ENCODE assay signal across 9 cellular contexts in genomic region chr20:31542201-31542842, GRCh38. TPM values are rescaled to one million over a fixed set of nuclear protein-coding genes. Genes with fewer than 3 reads are reported as not detected.
DNase-seq lines count a peak whose midpoint lies in the region; ATAC-seq, FAIRE-seq and TF ChIP-seq lines count a peak whose summit lies in the region.
"Had no signal": no experiment of that assay in that cellular context is flagged by ENCODE, and none has a peak within 500 bp of the region (broad histone marks: within the 10 kb centered on the region; RNA-seq: fewer than 3 reads in every experiment).

No MANE protein-coding gene starts in this region.

- H3K4me1 ChIP-seq in adipocyte (ENCODE audit: control insufficient read depth, insufficient read depth, low read length) (peaks cover 51% of the 10 kb centered on the region), neutrophil (ENCODE audit: control insufficient read depth in 1 of 2, insufficient read depth in 1 of 2, low read depth in 1 of 2, low read length in 1 of 2) (peaks cover 36 to 46% of the 10 kb centered on the region in 2 experiments)

- peak overlapping the region; percentile 46 for H3K9ac ChIP-seq in adipocyte (ENCODE audit: low read length)
- H3K9ac ChIP-seq: neural progenitor cell had no signal

- DNase-seq in CD1c-positive myeloid dendritic cell (ENCODE audit: extremely low spot score), result peak; percentile 80
- DNase-seq in HTR-8/SVneo (ENCODE audit: insufficient read length, low spot score), result peak; percentile 31
- DNase-seq in adipocyte (ENCODE audit: low read depth), result peak; percentile 40
- DNase-seq in NCI-H774 (lab: John Stamatoyannopoulos, UW), result no peak
- DNase-seq in NCI-H526 (lab: John Stamatoyannopoulos, UW), result no peak
- DNase-seq in left ventricle myocardium superior, result no peak
- DNase-seq in mucosa of gallbladder (ENCODE audit: low spot score), result no peak

- H3K36me3 ChIP-seq in adipocyte (ENCODE audit: control insufficient read depth, insufficient read depth, low read length, severe bottlenecking) (peaks cover 59% of the 10 kb centered on the region), neutrophil (peaks cover 53% of the 10 kb centered on the region)
- H3K36me3 ChIP-seq: neural progenitor cell had no signal

- H3K9me3 ChIP-seq in adipocyte (ENCODE audit: control insufficient read depth, low read length), result no peaks in the 10 kb centered on the region
- no peaks in the 10 kb centered on the region for H3K9me3 ChIP-seq in neutrophil

- H3K4me3 ChIP-seq in adipocyte (ENCODE audit: low read length), result no peak overlapping the region
- H3K4me3 ChIP-seq in neutrophil (ENCODE audit: low read depth in 1 of 2, low read length in 1 of 2), result no peak overlapping the region
- H3K4me3 ChIP-seq: neural progenitor cell had no signal

- no peak for ATAC-seq in left ventricle myocardium superior

- H3K27me3 ChIP-seq in adipocyte (replicated peaks; ENCODE audit: control insufficient read depth, insufficient read depth, low read length) (no peaks in the 10 kb centered on the region), neutrophil (no peaks in the 10 kb centered on the region)
- H3K27me3 ChIP-seq: neural progenitor cell had no signal

- no peak for TF ChIP-seq CTCF in neutrophil (IDR thresholded peaks at IDR 0.05)

- H3K27ac ChIP-seq in neutrophil, result peak overlapping the region; percentile 86
- H3K27ac ChIP-seq: neural progenitor cell had no signal

- no peak for FAIRE-seq in HTR-8/SVneo (lab: Jason Lieb, UNC)

- intact Hi-C loops in left ventricle myocardium superior (cut with micrococcal nuclease), result no loop called here

RNA-seq across cellular contexts. Expression of gene HM13, which starts 28.1 kb away (rescaled TPM):
- 39.2 TPM for total RNA-seq in left ventricle myocardium superior
- total RNA-seq in mucosa of gallbladder, result 204 TPM

Comparison
In these comparisons a context has a peak if more than half of its experiments do, and no peak if none do; other contexts are left out.
1. DNase-seq: peak in CD1c-positive myeloid dendritic cell (single experiment), HTR-8/SVneo (single experiment) and adipocyte (single experiment); none in NCI-H774 (single experiment), NCI-H526 (0 of 2), left ventricle myocardium superior (single experiment) and mucosa of gallbladder (single experiment).